In the genomic region with DNA sequence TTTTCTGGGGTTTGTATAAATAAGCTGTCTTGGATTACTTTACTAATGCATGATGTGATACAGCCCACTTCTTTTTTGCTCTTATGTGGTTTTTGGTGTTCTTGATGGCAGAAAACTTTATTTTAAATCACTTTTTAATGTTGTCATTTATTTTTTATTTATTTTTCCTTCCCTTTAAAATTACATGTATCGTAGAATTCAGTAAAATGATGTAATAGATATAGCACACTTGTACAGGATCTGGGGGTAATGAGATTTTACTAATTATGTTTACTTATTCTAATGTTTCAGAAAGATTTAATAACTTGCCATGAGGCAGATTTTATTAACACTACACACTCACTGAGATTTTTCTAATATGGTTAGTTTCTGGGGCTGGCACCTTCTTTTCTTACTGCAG, we compare ENCODE assay signal across 1 cellular context.
TF ChIP-seq lines count a peak whose summit lies in the region.

No MANE protein-coding gene starts in this region.

TF ChIP-seq in GM23338, 12 proteins besides CTCF, POLR2A, EP300 and RAD21 (continued from another document):
- TF ChIP-seq, protein P1, sequence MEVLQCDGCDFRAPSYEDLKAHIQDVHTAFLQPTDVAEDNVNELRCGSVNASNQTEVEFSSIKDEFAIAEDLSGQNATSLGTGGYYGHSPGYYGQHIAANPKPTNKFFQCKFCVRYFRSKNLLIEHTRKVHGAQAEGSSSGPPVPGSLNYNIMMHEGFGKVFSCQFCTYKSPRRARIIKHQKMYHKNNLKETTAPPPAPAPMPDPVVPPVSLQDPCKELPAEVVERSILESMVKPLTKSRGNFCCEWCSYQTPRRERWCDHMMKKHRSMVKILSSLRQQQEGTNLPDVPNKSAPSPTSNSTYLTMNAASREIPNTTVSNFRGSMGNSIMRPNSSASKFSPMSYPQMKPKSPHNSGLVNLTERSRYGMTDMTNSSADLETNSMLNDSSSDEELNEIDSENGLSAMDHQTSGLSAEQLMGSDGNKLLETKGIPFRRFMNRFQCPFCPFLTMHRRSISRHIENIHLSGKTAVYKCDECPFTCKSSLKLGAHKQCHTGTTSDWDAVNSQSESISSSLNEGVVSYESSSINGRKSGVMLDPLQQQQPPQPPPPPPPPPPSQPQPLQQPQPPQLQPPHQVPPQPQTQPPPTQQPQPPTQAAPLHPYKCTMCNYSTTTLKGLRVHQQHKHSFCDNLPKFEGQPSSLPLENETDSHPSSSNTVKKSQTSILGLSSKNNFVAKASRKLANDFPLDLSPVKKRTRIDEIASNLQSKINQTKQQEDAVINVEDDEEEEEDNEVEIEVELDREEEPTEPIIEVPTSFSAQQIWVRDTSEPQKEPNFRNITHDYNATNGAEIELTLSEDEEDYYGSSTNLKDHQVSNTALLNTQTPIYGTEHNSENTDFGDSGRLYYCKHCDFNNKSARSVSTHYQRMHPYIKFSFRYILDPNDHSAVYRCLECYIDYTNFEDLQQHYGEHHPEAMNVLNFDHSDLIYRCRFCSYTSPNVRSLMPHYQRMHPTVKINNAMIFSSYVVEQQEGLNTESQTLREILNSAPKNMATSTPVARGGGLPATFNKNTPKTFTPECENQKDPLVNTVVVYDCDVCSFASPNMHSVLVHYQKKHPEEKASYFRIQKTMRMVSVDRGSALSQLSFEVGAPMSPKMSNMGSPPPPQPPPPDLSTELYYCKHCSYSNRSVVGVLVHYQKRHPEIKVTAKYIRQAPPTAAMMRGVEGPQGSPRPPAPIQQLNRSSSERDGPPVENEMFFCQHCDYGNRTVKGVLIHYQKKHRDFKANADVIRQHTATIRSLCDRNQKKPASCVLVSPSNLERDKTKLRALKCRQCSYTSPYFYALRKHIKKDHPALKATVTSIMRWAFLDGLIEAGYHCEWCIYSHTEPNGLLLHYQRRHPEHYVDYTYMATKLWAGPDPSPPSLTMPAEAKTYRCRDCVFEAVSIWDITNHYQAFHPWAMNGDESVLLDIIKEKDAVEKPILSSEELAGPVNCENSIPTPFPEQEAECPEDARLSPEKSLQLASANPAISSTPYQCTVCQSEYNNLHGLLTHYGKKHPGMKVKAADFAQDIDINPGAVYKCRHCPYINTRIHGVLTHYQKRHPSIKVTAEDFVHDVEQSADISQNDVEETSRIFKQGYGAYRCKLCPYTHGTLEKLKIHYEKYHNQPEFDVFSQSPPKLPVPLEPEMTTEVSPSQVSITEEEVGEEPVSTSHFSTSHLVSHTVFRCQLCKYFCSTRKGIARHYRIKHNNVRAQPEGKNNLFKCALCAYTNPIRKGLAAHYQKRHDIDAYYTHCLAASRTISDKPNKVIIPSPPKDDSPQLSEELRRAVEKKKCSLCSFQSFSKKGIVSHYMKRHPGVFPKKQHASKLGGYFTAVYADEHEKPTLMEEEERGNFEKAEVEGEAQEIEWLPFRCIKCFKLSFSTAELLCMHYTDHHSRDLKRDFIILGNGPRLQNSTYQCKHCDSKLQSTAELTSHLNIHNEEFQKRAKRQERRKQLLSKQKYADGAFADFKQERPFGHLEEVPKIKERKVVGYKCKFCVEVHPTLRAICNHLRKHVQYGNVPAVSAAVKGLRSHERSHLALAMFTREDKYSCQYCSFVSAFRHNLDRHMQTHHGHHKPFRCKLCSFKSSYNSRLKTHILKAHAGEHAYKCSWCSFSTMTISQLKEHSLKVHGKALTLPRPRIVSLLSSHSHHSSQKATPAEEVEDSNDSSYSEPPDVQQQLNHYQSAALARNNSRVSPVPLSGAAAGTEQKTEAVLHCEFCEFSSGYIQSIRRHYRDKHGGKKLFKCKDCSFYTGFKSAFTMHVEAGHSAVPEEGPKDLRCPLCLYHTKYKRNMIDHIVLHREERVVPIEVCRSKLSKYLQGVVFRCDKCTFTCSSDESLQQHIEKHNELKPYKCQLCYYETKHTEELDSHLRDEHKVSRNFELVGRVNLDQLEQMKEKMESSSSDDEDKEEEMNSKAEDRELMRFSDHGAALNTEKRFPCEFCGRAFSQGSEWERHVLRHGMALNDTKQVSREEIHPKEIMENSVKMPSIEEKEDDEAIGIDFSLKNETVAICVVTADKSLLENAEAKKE (CRISPR knock-in tag; IDR thresholded peaks at IDR 0.05) = no peak
- TF ChIP-seq ZNF331 (CRISPR knock-in tag; IDR thresholded peaks at IDR 0.05; ENCODE audit: low read depth) = no peak
